24 cellular contexts compared by ENCODE assay signal in genomic region chr3:194780706-194781105, GRCh38.
A peak's percentile ranks its signal among the peaks of the same experiment; 100 is the strongest.
DNase-seq lines count a peak whose midpoint lies in the region; ATAC-seq and TF ChIP-seq lines count a peak whose summit lies in the region.
"Had no signal": no experiment of that assay in that cellular context is flagged by ENCODE, and none has a peak within 500 bp of the region (broad histone marks: within the 10 kb centered on the region; RNA-seq: fewer than 3 reads in every experiment).

No MANE protein-coding gene starts in this region.

- peak; percentile 40 for DNase-seq in right atrium auricular region (ENCODE audit: low spot score)
- DNase-seq in left cardiac atrium = no peak
- peak; percentile 17 for DNase-seq in endodermal cell
- DNase-seq in vagina (ENCODE audit: extremely low spot score in 2 of 2) = peak; percentile 52 to 64
- DNase-seq in DMS 273 treated with DMSO at 0.1 percent for 48 hours (lab: John Stamatoyannopoulos, UW) = no peak
- no peak for DNase-seq in NK-92 (lab: John Stamatoyannopoulos, UW; ENCODE audit: unreplicated experiment)
- DNase-seq: 8988T; ACHN; BE2C; C1 segment of cervical spinal cord; Caco-2; Calu3; CD4-positive, alpha-beta T cell; CD8-positive, alpha-beta T cell; DMS153; DMS53; DMS79; DND-41; EL; GDM1 had no signal

- H3K36me3 ChIP-seq in right atrium auricular region (no peaks in the 10 kb centered on the region), endodermal cell (ENCODE audit: control insufficient read depth, insufficient read depth, low read length) (no peaks in the 10 kb centered on the region), vagina (no peaks in the 10 kb centered on the region)
- H3K36me3 ChIP-seq: BE2C, BLaER1 had no signal

- no peak for TF ChIP-seq POLR2A in vagina (IDR thresholded peaks at IDR 0.05)

- H3K9ac ChIP-seq in endodermal cell (ENCODE audit: extremely low read depth, low read length, poor library complexity, severe bottlenecking) = no peak overlapping the region
- H3K9ac ChIP-seq: BLaER1 had no signal

- H3K27me3 ChIP-seq in right atrium auricular region (no peaks in the 10 kb centered on the region), endodermal cell (ENCODE audit: control insufficient read depth, insufficient read depth, low read length, poor library complexity, severe bottlenecking) (no peaks in the 10 kb centered on the region), vagina (no peaks in the 10 kb centered on the region)
- H3K27me3 ChIP-seq: BE2C, BLaER1 had no signal

- no peak for ATAC-seq in left cardiac atrium
- ATAC-seq in GM18870 (IDR thresholded peaks at IDR 0.05; ENCODE audit: unreplicated experiment) = no peak
- ATAC-seq: CD8-positive, alpha-beta T cell; GM12878 had no signal

- H3K27ac Mint-ChIP-seq in dendritic cell treated with granulocyte-macrophage colony-stimulating factor and Interleukin-4, amounts not matched to agents 40 ng/mL and 50 ng/mL, for 4 days = peak overlapping the region; percentile 23
- H3K27ac Mint-ChIP-seq in endodermal cell = no peak overlapping the region
- H3K27ac Mint-ChIP-seq: CD4-positive, alpha-beta T cell; CD8-positive, alpha-beta T cell had no signal

- no peaks in the 10 kb centered on the region for H3K9me3 Mint-ChIP-seq in dendritic cell treated with granulocyte-macrophage colony-stimulating factor and Interleukin-4, amounts not matched to agents 40 ng/mL and 50 ng/mL, for 4 days
- no peaks in the 10 kb centered on the region for H3K9me3 Mint-ChIP-seq in endodermal cell
- H3K9me3 Mint-ChIP-seq: CD4-positive, alpha-beta T cell; CD8-positive, alpha-beta T cell had no signal

- H3K4me3 ChIP-seq in right atrium auricular region = no peak overlapping the region
- H3K4me3 ChIP-seq in endodermal cell (ENCODE audit: low read length) = no peak overlapping the region
- H3K4me3 ChIP-seq in vagina = no peak overlapping the region
- H3K4me3 ChIP-seq: BLaER1, GM12878 had no signal

- H3K4me1 ChIP-seq in right atrium auricular region (peaks cover 0 to 28% of the 10 kb centered on the region in 2 donors), endodermal cell (ENCODE audit: control insufficient read depth, insufficient read depth, low read length) (no peaks in the 10 kb centered on the region), vagina (peaks cover 6% of the 10 kb centered on the region)
- H3K4me1 ChIP-seq: BE2C had no signal

- peaks cover 8% of the 10 kb centered on the region for H3K27me3 Mint-ChIP-seq in dendritic cell treated with granulocyte-macrophage colony-stimulating factor and Interleukin-4, amounts not matched to agents 40 ng/mL and 50 ng/mL, for 4 days
- H3K27me3 Mint-ChIP-seq in endodermal cell (ENCODE audit: insufficient read depth) = peaks cover 8% of the 10 kb centered on the region

- H3K4me3 Mint-ChIP-seq in dendritic cell treated with granulocyte-macrophage colony-stimulating factor and Interleukin-4, amounts not matched to agents 40 ng/mL and 50 ng/mL, for 4 days = no peak overlapping the region
- H3K4me3 Mint-ChIP-seq in endodermal cell = no peak overlapping the region
- H3K4me3 Mint-ChIP-seq: CD4-positive, alpha-beta T cell; CD8-positive, alpha-beta T cell had no signal

- H3K4me1 Mint-ChIP-seq in dendritic cell treated with granulocyte-macrophage colony-stimulating factor and Interleukin-4, amounts not matched to agents 40 ng/mL and 50 ng/mL, for 4 days (ENCODE audit: low read depth) = peaks cover 59% of the 10 kb centered on the region
- no peaks in the 10 kb centered on the region for H3K4me1 Mint-ChIP-seq in endodermal cell

- H3K36me3 Mint-ChIP-seq in dendritic cell treated with granulocyte-macrophage colony-stimulating factor and Interleukin-4, amounts not matched to agents 40 ng/mL and 50 ng/mL, for 4 days (ENCODE audit: low read depth) = no peaks in the 10 kb centered on the region
- no peaks in the 10 kb centered on the region for H3K36me3 Mint-ChIP-seq in endodermal cell (ENCODE audit: low read depth)
- H3K36me3 Mint-ChIP-seq: CD8-positive, alpha-beta T cell had no signal

- no peaks in the 10 kb centered on the region for H3K9me3 ChIP-seq in right atrium auricular region
- H3K9me3 ChIP-seq in endodermal cell (ENCODE audit: control insufficient read depth, low read length) = no peaks in the 10 kb centered on the region
- H3K9me3 ChIP-seq in vagina = no peaks in the 10 kb centered on the region
- H3K9me3 ChIP-seq: BE2C, BLaER1, Caco-2 had no signal

- WGBS in endodermal cell (ENCODE audit: insufficient coverage in 1 of 2, insufficient read length in 1 of 2), 2 experiments = 87 to 93% methylated on average over 4 to 5 of the region's 5 CpGs

- intact Hi-C loops in left cardiac atrium (cut with DNase I) (loop anchor here in 1 of 2 donors (5.0 kb wide), 1 partner anchor 37 kb away; no protein-coding TSS in a partner anchor), vagina (cut with DNase I) (no loop called here)
- intact Hi-C loops in dendritic cell treated with granulocyte-macrophage colony-stimulating factor and Interleukin-4, amounts not matched to agents 40 ng/mL and 50 ng/mL, for 4 days (cut with micrococcal nuclease) = loop anchor here (10.0 kb wide), 1 partner anchor 96 kb away; the partner anchor contains the start of gene FAM43A

- H3K27ac ChIP-seq in right atrium auricular region = no peak overlapping the region
- H3K27ac ChIP-seq in endodermal cell (ENCODE audit: low read depth, low read length) = no peak overlapping the region
- H3K27ac ChIP-seq in vagina = no peak overlapping the region
- H3K27ac ChIP-seq: BLaER1 had no signal

- TF ChIP-seq CTCF in right atrium auricular region (IDR thresholded peaks at IDR 0.05) (no peak), endodermal cell (conservative IDR thresholded peaks at IDR 0.05) (no peak), vagina (IDR thresholded peaks at IDR 0.05) (no peak)

Comparison
In these comparisons a context has a peak if more than half of its experiments do, and no peak if none do; other contexts are left out.
1. DNase-seq: peak in right atrium auricular region (single experiment), endodermal cell (single experiment) and vagina (2 of 2); none in left cardiac atrium (single experiment), DMS 273 treated with DMSO at 0.1 percent for 48 hours (single experiment) and NK-92 (single experiment).